ENCODE assay signal across 15 cellular contexts in genomic region chr15:90828111-90828510, GRCh38. TPM values are rescaled to one million over a fixed set of nuclear protein-coding genes. Genes with fewer than 3 reads are reported as not detected.
"Had no signal": no experiment of that assay in that cellular context is flagged by ENCODE, and none has a peak within 500 bp of the region (broad histone marks: within the 10 kb centered on the region; RNA-seq: fewer than 3 reads in every experiment).

No MANE protein-coding gene starts in this region.

- H3K4me1 ChIP-seq: parathyroid adenoma, tibial nerve, uterus had no signal

- DNase-seq: activated CD4-positive, CD25-positive, alpha-beta regulatory T cell; activated gamma-delta T cell; cerebellar nuclear complex; effector memory CD4-positive, alpha-beta T cell; foreskin fibroblast; hypothalamus; kidney; left lung; mammary epithelial cell; stimulated activated naive B cell treated with anti-CD40 and anti-IgM and Interleukin-4, amounts not matched to agents 10 μg/mL and 1 μg/mL and 100 μg/mL, for 72 hours; substantia nigra; uterus had no signal

- H2AFZ ChIP-seq: parathyroid adenoma had no signal

- H3K9me3 ChIP-seq: left lung, tibial nerve, uterus had no signal

- H3K27me3 ChIP-seq: left lung, tibial nerve, uterus had no signal

- H3K79me2 ChIP-seq: parathyroid adenoma had no signal

- H3K27ac Mint-ChIP-seq: stimulated activated naive B cell treated with anti-CD40 and anti-IgM and Interleukin-4, amounts not matched to agents 10 μg/mL and 1 μg/mL and 100 μg/mL, for 72 hours had no signal

- H3K4me3 Mint-ChIP-seq: stimulated activated naive B cell treated with anti-CD40 and anti-IgM and Interleukin-4, amounts not matched to agents 10 μg/mL and 1 μg/mL and 100 μg/mL, for 72 hours; T-helper 2 cell treated with Interferon-gamma antibody and Interleukin-4, amounts not matched to agents 5 μg/mL and 100 μg/mL, for 36 hours had no signal

- H3K27ac ChIP-seq: left lung, parathyroid adenoma, tibial nerve, uterus had no signal

- H3K4me3 ChIP-seq: left lung, tibial nerve, uterus had no signal

- H3K9me3 Mint-ChIP-seq: T-helper 2 cell treated with Interferon-gamma antibody and Interleukin-4, amounts not matched to agents 5 μg/mL and 100 μg/mL, for 36 hours had no signal

- H3K36me3 Mint-ChIP-seq: stimulated activated naive B cell treated with anti-CD40 and anti-IgM and Interleukin-4, amounts not matched to agents 10 μg/mL and 1 μg/mL and 100 μg/mL, for 72 hours had no signal

- ATAC-seq: left lung; stimulated activated naive B cell treated with anti-CD40 and anti-IgM and Interleukin-4, amounts not matched to agents 10 μg/mL and 1 μg/mL and 100 μg/mL, for 72 hours had no signal

- H3K36me3 ChIP-seq: left lung, tibial nerve, uterus had no signal

- H3K9ac ChIP-seq: parathyroid adenoma had no signal

RNA-seq across cellular contexts. Expression of gene FES, which starts 56.2 kb away (rescaled TPM):
- polyA plus RNA-seq: mammary epithelial cell had no signal
